11 cellular contexts compared by ENCODE assay signal in the genomic region with DNA sequence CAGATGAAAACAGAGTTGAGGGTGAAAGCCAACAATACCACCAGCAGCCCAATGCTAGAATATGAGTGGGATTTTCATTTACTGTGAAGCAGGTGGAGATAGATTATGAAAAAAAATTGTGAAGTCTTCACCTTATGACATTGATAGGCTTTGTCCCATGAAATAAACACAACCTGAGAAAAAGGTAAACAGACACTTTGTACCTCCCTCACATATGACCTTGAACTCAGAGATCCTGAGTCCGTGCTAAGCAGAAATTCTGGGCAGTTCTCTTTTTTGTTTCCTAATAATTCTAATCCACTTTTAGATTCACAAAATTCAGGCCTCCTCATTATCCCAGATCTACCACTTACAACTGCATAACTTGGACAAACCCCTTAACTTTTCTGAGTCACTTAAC.
"Had no signal": no experiment of that assay in that cellular context is flagged by ENCODE, and none has a peak within 500 bp of the region (broad histone marks: within the 10 kb centered on the region; RNA-seq: fewer than 3 reads in every experiment).

No MANE protein-coding gene starts in this region.

- H3K4me3 ChIP-seq: GM23248, GM23338, HAP-1 had no signal

- H3K27ac Mint-ChIP-seq: GM23338, H9, HFFc6 had no signal

- H2AFZ ChIP-seq: GM23248, GM23338 had no signal

- FAIRE-seq: H1, H54 had no signal

- DNase-seq: GM23248, GOT3, H7, H9, HCEC 1CT, HFFc6 had no signal

- ATAC-seq: GM23338, HCT116 had no signal

- H3K4me2 ChIP-seq: GM23338 had no signal

- H3K4me3 Mint-ChIP-seq: GM23338, H9, HFFc6 had no signal

- H3K9me3 ChIP-seq: HAP-1 had no signal

- H3K4me1 ChIP-seq: HAP-1 had no signal

- H3K36me3 ChIP-seq: HAP-1 had no signal

- H3K9ac ChIP-seq: GM23248 had no signal

- H3K9me3 Mint-ChIP-seq: GM23338 had no signal

- H3K27ac ChIP-seq: GM23248 had no signal
